8 cellular contexts compared by ENCODE assay signal in genomic region chr15:25863067-25863967, GRCh38. TPM values are rescaled to one million over a fixed set of nuclear protein-coding genes. Genes with fewer than 3 reads are reported as not detected.
DNase-seq lines count a peak whose midpoint lies in the region; ATAC-seq and TF ChIP-seq lines count a peak whose summit lies in the region.

Gene ATP10A, minus strand, starts transcription at chr15:25863327. Its CDS starts 231 bp downstream, at chr15:25863096.

- peak in 1 of 2 donors; percentile 49 for TF ChIP-seq POLR2A in gastroesophageal sphincter (IDR thresholded peaks at IDR 0.05)
- TF ChIP-seq POLR2A in ovary (IDR thresholded peaks at IDR 0.05): no peak

- H3K4me3 ChIP-seq in LNCaP clone FGC (ENCODE audit: low read depth, low read length) (peak within 1 kb of the TSS; percentile 55), gastroesophageal sphincter (peak within 1 kb of the TSS; percentile 77 to 87), ovary (peak within 1 kb of the TSS; percentile 42)

- no peaks in the 10 kb centered on the region for H3K27me3 ChIP-seq in gastroesophageal sphincter
- H3K27me3 ChIP-seq in ovary: no peaks in the 10 kb centered on the region

- H3K9me3 ChIP-seq in gastroesophageal sphincter (no peaks in the 10 kb centered on the region), ovary (no peaks in the 10 kb centered on the region)

- 0 to 1% methylated on average over 7 of the region's 93 CpGs for WGBS in gastroesophageal sphincter (ENCODE audit: low coverage in 1 of 2), 2 donors
- WGBS in ovary, 3 donors: 1% methylated on average over 80 to 93 of the region's 93 CpGs

- no peak for DNase-seq in LNCaP clone FGC (ENCODE audit: low read depth)
- peak; percentile 29 for DNase-seq in activated T-helper 1 cell treated with Interleukin-2 at 50 U/mL for 16 hours (ENCODE audit: low read depth)
- DNase-seq in ovary: peak in 2 of 5 donors; percentile 32 to 38
- no peak for DNase-seq in NCI-H345 treated with DMSO at 0.1 percent for 48 hours (lab: John Stamatoyannopoulos, UW; ENCODE audit: unreplicated experiment)
- DNase-seq in H4 (ENCODE audit: low spot score): no peak
- DNase-seq in substantia nigra (lab: John Stamatoyannopoulos, UW): no peak

- intact Hi-C loops in ovary (cut with DNase I): no loop called here

- H3K36me3 ChIP-seq in gastroesophageal sphincter (no peaks in the 10 kb centered on the region), ovary (no peaks in the 10 kb centered on the region)

- peak within 1 kb of the TSS; percentile 85 to 95 (median 94) for H3K27ac ChIP-seq in gastroesophageal sphincter
- H3K27ac ChIP-seq in ovary: peak within 1 kb of the TSS in 1 of 2 donors; percentile 51
- H3K27ac ChIP-seq in substantia nigra (ENCODE audit: low read depth, low read length, poor library complexity, severe bottlenecking): no peak within 1 kb of the TSS

- ATAC-seq in gastroesophageal sphincter: peak; percentile 29
- no peak for ATAC-seq in HG03571 (IDR thresholded peaks at IDR 0.05; ENCODE audit: unreplicated experiment)

- no peak for TF ChIP-seq EP300 in gastroesophageal sphincter (IDR thresholded peaks at IDR 0.05)
- no peak for TF ChIP-seq EP300 in ovary (IDR thresholded peaks at IDR 0.05)

- H3K4me1 ChIP-seq in gastroesophageal sphincter (peaks cover 2 to 51% (median 20%) of the 10 kb centered on the region in 3 donors), ovary (ENCODE audit: insufficient read depth) (peaks cover 6% of the 10 kb centered on the region)

- TF ChIP-seq CTCF in LNCaP clone FGC (IDR thresholded peaks at IDR 0.05; ENCODE audit: control insufficient read depth, extremely low read depth, insufficient read depth): no peak
- no peak for TF ChIP-seq CTCF in gastroesophageal sphincter (IDR thresholded peaks at IDR 0.05)
- TF ChIP-seq CTCF in ovary (IDR thresholded peaks at IDR 0.05): no peak

RNA-seq across cellular contexts. Expression of gene ATP10A, which starts in this region (rescaled TPM):
- total RNA-seq in gastroesophageal sphincter (10 to 100 TPM; 22.9 to 41.8 (median 24.6) TPM), ovary (1 to 10 TPM in 4 of 7 donors, under 1 TPM in 3; 0.28 to 2.0 (median 1.1) TPM)
- polyA plus RNA-seq in ovary: 1 to 10 TPM in 1 of 2 donors, under 1 TPM in 1; 0.79 to 3.2 TPM
- total RNA-seq in H4 (2014; rRNA removed; shearing (Covaris generic)): 1.3 and 2.4 TPM in 2 replicates
